In the genomic region with DNA sequence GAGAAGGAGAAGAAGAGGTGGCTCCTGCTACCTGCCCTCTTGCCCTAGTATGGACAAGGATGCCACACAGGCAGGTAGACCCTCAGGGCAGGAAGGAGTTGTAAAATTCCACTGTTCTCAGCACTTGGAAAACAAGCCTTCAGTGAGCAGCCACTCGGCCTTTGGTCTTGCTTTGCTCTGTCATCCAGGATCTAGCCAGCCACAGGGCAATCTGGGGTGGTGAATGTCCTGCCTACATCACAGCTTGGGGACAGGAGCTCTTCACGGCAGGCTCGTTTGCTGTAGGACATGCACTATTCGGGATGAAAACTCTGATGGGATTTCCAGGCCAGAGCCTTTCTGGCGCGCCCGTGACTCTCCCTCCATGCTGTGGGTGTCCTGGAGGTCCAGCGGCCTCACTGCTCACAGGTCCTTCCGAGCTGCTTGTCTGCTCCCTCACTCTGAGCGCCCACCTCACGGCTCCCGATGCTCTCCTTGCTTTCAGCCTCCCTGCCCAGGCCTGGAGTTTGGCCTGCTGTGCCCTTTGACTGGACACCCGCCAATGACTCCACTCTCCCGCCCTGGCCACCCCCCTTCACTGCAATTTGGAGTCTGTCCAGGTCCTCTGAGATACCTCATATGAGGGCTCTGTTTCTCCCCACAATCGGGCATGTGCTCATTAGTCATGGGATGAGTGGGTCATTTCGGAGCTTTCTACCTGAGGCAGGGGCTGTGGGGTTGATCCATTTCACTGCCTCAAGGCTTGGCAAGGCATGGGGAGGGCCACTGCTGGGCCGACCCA, we compare ENCODE assay signal across 14 cellular contexts.
A peak's percentile ranks its signal among the peaks of the same experiment; 100 is the strongest.
DNase-seq lines count a peak whose midpoint lies in the region; ATAC-seq, FAIRE-seq and TF ChIP-seq lines count a peak whose summit lies in the region.
"Had no signal": no experiment of that assay in that cellular context is flagged by ENCODE, and none has a peak within 500 bp of the region (broad histone marks: within the 10 kb centered on the region; RNA-seq: fewer than 3 reads in every experiment).

No MANE protein-coding gene starts in this region.

- no peak for FAIRE-seq in HepG2 (lab: Jason Lieb, UNC)

- H3K4me3 ChIP-seq in HepG2 (replicated peaks in 1 of 3; ENCODE audit: insufficient read depth in 1 of 3, low read depth in 2 of 3, low read length in 3 of 3) = no peak overlapping the region; a peak in 1 of 6 replicates
- no peak overlapping the region for H3K4me3 ChIP-seq in right lobe of liver
- H3K4me3 ChIP-seq in breast epithelium = no peak overlapping the region
- H3K4me3 ChIP-seq in psoas muscle = no peak overlapping the region
- H3K4me3 ChIP-seq: Peyer's patch had no signal

- ATAC-seq in HepG2 = peak; percentile 71
- ATAC-seq in right lobe of liver = no peak
- ATAC-seq in psoas muscle = no peak
- ATAC-seq in HG02870 (IDR thresholded peaks at IDR 0.05; ENCODE audit: unreplicated experiment) = no peak
- ATAC-seq in GM18505 (IDR thresholded peaks at IDR 0.05; ENCODE audit: unreplicated experiment) = no peak
- ATAC-seq: naive thymus-derived CD4-positive, alpha-beta T cell had no signal

- CTCF ChIA-PET in HepG2 (lab: Yijun Ruan, JAX; ENCODE audit: low intra/inter-chr PET ratio, low total read pairs) = no interaction called here

- H2AFZ ChIP-seq in HepG2 (ENCODE audit: low read length) = no peak overlapping the region

- no peaks in the 10 kb centered on the region for H3K79me2 ChIP-seq in HepG2 (ENCODE audit: insufficient read depth, low read length)

- DNase-seq in HepG2 (ENCODE audit: low spot score) = peak; percentile 5
- DNase-seq in right lobe of liver = no peak
- DNase-seq in breast epithelium (ENCODE audit: low spot score in 2 of 2) = no peak
- DNase-seq in islet precursor cell = peak; percentile 71
- DNase-seq in C1 segment of cervical spinal cord (lab: John Stamatoyannopoulos, UW) = no peak
- no peak for DNase-seq in psoas muscle
- DNase-seq: activated T-cell treated with anti-CD3 and anti-CD28 coated beads, Interleukin-2, amount 50 U/mL, for 48 hours; hypothalamus; naive thymus-derived CD4-positive, alpha-beta T cell; NCI-H2029; Peyer's patch; stimulated activated CD4-positive, alpha-beta T cell treated with anti-CD3 and anti-CD28 coated beads, Interleukin-2, amount 100 ng/mL, for 24 hours had no signal

- WGBS in HepG2 (ENCODE audit: low lambda C conversion rate) = 22% methylated on average over 8 of the region's 17 CpGs
- 31% methylated on average over 3 of the region's 17 CpGs for WGBS in right lobe of liver (ENCODE audit: insufficient coverage, low coverage, low lambda C conversion rate, missing lambda C conversion rate)
- WGBS in psoas muscle, 3 donors = 56 to 59% (median 56%) methylated on average over 17 of the region's 17 CpGs

- H3K9ac ChIP-seq in HepG2 (ENCODE audit: insufficient read depth, low read depth, low read length) = no peak overlapping the region

- POLR2A ChIA-PET in HepG2 (lab: Yijun Ruan, JAX) = no interaction called here

- BruUV-seq in HepG2 (replicated peaks; lab: Mats Ljungman, UMichigan) = no TSS peak

- TF ChIP-seq CTCF in HepG2 (CRISPR knock-in tag; IDR thresholded peaks at IDR 0.05) (no peak), right lobe of liver (IDR thresholded peaks at IDR 0.05) (no peak), breast epithelium (IDR thresholded peaks at IDR 0.05) (no peak), psoas muscle (IDR thresholded peaks at IDR 0.05) (no peak)

- H3K4me2 ChIP-seq in HepG2 (ENCODE audit: low read depth, low read length) = peak overlapping the region; percentile 31; the same call in 1 of the 2 replicates

- TF ChIP-seq POLR2A in HepG2 (IDR thresholded peaks at IDR 0.05; ENCODE audit: insufficient read depth in 1 of 2, low read depth in 2 of 2, low read length in 2 of 2) (no peak), right lobe of liver (IDR thresholded peaks at IDR 0.05) (no peak), breast epithelium (IDR thresholded peaks at IDR 0.05) (no peak), GM18505 (IDR thresholded peaks at IDR 0.05; ENCODE audit: borderline replicate concordance, extremely low read depth, insufficient read depth, insufficient read length) (no peak)

- intact Hi-C loops in HepG2 (cut with micrococcal nuclease; ENCODE audit: unreplicated experiment) = no loop called here
- intact Hi-C loops in right lobe of liver (cut with DNase I) = no loop called here
- intact Hi-C loops in breast epithelium (cut with DNase I; ENCODE audit: low total_unique reads) = no loop called here
- intact Hi-C loops in psoas muscle (cut with DNase I) = no loop called here

- H3K36me3 ChIP-seq in HepG2 (replicated peaks in 1 of 2; ENCODE audit: control insufficient read depth in 1 of 2, insufficient read depth in 2 of 2, low read length in 2 of 2) (no peaks in the 10 kb centered on the region), right lobe of liver (no peaks in the 10 kb centered on the region), breast epithelium (no peaks in the 10 kb centered on the region), psoas muscle (ENCODE audit: insufficient read depth in 1 of 2, low read depth in 1 of 2) (no peaks in the 10 kb centered on the region)
- H3K36me3 ChIP-seq: Peyer's patch had no signal

- H3K4me1 ChIP-seq in HepG2 (ENCODE audit: insufficient read depth, low read length) (peaks cover 15% of the 10 kb centered on the region; the same call in 1 of the 2 replicates), right lobe of liver (no peaks in the 10 kb centered on the region), breast epithelium (no peaks in the 10 kb centered on the region), psoas muscle (peaks cover 14% of the 10 kb centered on the region)
- H3K4me1 ChIP-seq: Peyer's patch had no signal

- TF ChIP-seq RAD21 in HepG2 (CRISPR knock-in tag; IDR thresholded peaks at IDR 0.05) = no peak

- in situ Hi-C loops in HepG2 (cut with HindIII; ENCODE audit: extremely low pct_ligation_motif_present, low pct_unique_long_range_greater_than_20kb) = no loop called here

- H4K20me1 ChIP-seq in HepG2 (ENCODE audit: insufficient read depth, low read length) = no peaks in the 10 kb centered on the region

- no peak overlapping the region for H3K27ac ChIP-seq in HepG2 (ENCODE audit: extremely low read length, insufficient read depth, low read length)
- H3K27ac ChIP-seq in right lobe of liver = no peak overlapping the region
- H3K27ac ChIP-seq in breast epithelium = peak overlapping the region; percentile 4 to 33
- no peak overlapping the region for H3K27ac ChIP-seq in psoas muscle
- H3K27ac ChIP-seq: Peyer's patch had no signal

- TF ChIP-seq EP300 in HepG2 (IDR thresholded peaks at IDR 0.05; ENCODE audit: low read depth in 2 of 2, low read length in 2 of 2) = no peak
- TF ChIP-seq EP300 in HepG2 (CRISPR knock-in tag; IDR thresholded peaks at IDR 0.05; ENCODE audit: borderline replicate concordance) = no peak

- peaks cover 2 to 27% of the 10 kb centered on the region in 2 experiments; a peak in 2 of 5 replicates for H3K27me3 ChIP-seq in HepG2 (ENCODE audit: control insufficient read depth in 1 of 2, insufficient read depth in 2 of 2, low read length in 2 of 2)
- no peaks in the 10 kb centered on the region for H3K27me3 ChIP-seq in right lobe of liver
- H3K27me3 ChIP-seq in breast epithelium = no peaks in the 10 kb centered on the region
- no peaks in the 10 kb centered on the region for H3K27me3 ChIP-seq in psoas muscle (ENCODE audit: insufficient read depth in 3 of 3, low read length in 2 of 3)
- H3K27me3 ChIP-seq: Peyer's patch had no signal

- H3K9me3 ChIP-seq in HepG2 (ENCODE audit: low read length) (no peaks in the 10 kb centered on the region), right lobe of liver (no peaks in the 10 kb centered on the region), breast epithelium (no peaks in the 10 kb centered on the region), psoas muscle (no peaks in the 10 kb centered on the region)
- H3K9me3 ChIP-seq: Peyer's patch had no signal

TF ChIP-seq in HepG2, 621 proteins besides CTCF, POLR2A, EP300 and RAD21 (continues in another document):
- TF ChIP-seq ZNF724P (CRISPR knock-in tag; IDR thresholded peaks at IDR 0.05; ENCODE audit: borderline replicate concordance) = no peak
- TF ChIP-seq ZNF614 (CRISPR knock-in tag; IDR thresholded peaks at IDR 0.05; ENCODE audit: borderline replicate concordance) = no peak
- TF ChIP-seq, protein P1, sequence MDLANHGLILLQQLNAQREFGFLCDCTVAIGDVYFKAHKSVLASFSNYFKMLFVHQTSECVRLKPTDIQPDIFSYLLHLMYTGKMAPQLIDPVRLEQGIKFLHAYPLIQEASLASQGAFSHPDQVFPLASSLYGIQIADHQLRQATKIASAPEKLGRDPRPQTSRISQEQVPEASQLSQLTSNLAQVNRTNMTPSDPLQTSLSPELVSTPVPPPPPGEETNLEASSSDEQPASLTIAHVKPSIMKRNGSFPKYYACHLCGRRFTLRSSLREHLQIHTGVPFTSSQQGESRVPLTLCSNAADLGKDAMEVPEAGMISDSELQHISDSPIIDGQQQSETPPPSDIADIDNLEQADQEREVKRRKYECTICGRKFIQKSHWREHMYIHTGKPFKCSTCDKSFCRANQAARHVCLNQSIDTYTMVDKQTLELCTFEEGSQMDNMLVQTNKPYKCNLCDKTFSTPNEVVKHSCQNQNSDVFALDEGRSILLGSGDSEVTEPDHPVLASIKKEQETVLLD (CRISPR knock-in tag; IDR thresholded peaks at IDR 0.05; ENCODE audit: low read depth) = no peak

Comparison
In these comparisons a context has a peak if more than half of its experiments do, and no peak if none do; other contexts are left out.
1. DNase-seq: peak in HepG2 (single experiment) and islet precursor cell (single experiment); none in right lobe of liver (0 of 3), breast epithelium (0 of 2), C1 segment of cervical spinal cord (0 of 14) and psoas muscle (0 of 2).
2. H3K27ac ChIP-seq: peak in breast epithelium (2 of 2); none in HepG2 (single experiment), right lobe of liver (0 of 3) and psoas muscle (single experiment).